In genomic region chr10:27819781-27820531, GRCh38 we compare ENCODE assay signal across 8 cellular contexts.
DNase-seq lines count a peak whose midpoint lies in the region; ATAC-seq, FAIRE-seq and TF ChIP-seq lines count a peak whose summit lies in the region.

No MANE protein-coding gene starts in this region.

- no peak overlapping the region for H3K4me2 ChIP-seq in IMR-90 (ENCODE audit: low read depth, low read length)

- no peak overlapping the region for H4K8ac ChIP-seq in IMR-90 (ENCODE audit: low read depth in 2 of 2, low read length in 2 of 2)

- H3K9ac ChIP-seq in IMR-90 (ENCODE audit: low read depth, low read length), result no peak overlapping the region

- H3K23ac ChIP-seq in IMR-90 (ENCODE audit: low read depth, low read length), result no peak overlapping the region

- POLR2A ChIA-PET in IMR-90 (lab: Charles Lee; ENCODE audit: unreplicated experiment), result interaction anchor here (0.7 kb wide), 1 partner anchor 143 kb away, joined by 5 read pairs; no protein-coding TSS in a partner anchor

- H3K27ac ChIP-seq in IMR-90 (ENCODE audit: insufficient read depth, low read length), result no peak overlapping the region

- intact Hi-C loops in IMR-90 (cut with micrococcal nuclease), result no loop called here

- no peak for TF ChIP-seq CTCF in IMR-90 (conservative IDR thresholded peaks at IDR 0.05; ENCODE audit: low read depth, low read length)

- no peaks in the 10 kb centered on the region for H3K79me1 ChIP-seq in IMR-90 (ENCODE audit: low read depth in 1 of 2, low read length in 2 of 2)

- no peak overlapping the region for H4K91ac ChIP-seq in IMR-90 (ENCODE audit: insufficient read depth, low read depth, low read length)

- H3K18ac ChIP-seq in IMR-90 (ENCODE audit: low read depth, low read length), result no peak overlapping the region

- no peak for FAIRE-seq in GM12891 (lab: Jason Lieb, UNC)

- no peak overlapping the region for H2AK5ac ChIP-seq in IMR-90 (ENCODE audit: low read depth, low read length)

- 81% methylated on average over 5 of the region's 9 CpGs; no CpG with 5 or more reads in 1 of the 2 experiments for WGBS in IMR-90 (ENCODE audit: extremely low coverage in 2 of 2, insufficient read length in 1 of 2), 2 experiments

- no peak overlapping the region for H3K14ac ChIP-seq in IMR-90 (replicated peaks; ENCODE audit: low read depth, low read length)

- no peaks in the 10 kb centered on the region for H3K36me3 ChIP-seq in IMR-90 (ENCODE audit: control insufficient read depth, insufficient read depth, low read length)

- H2BK15ac ChIP-seq in IMR-90 (ENCODE audit: low read depth, low read length), result no peak overlapping the region

- no TSS peak for BruUV-seq in IMR-90 (replicated peaks; lab: Mats Ljungman, UMichigan)

- DNase-seq in ACHN (peak; percentile 12), IMR-90 (peak; percentile 66), fibroblast of gingiva (ENCODE audit: low read depth) (peak; percentile 28), myocyte (ENCODE audit: low read depth) (peak; percentile 52), GM12891 (ENCODE audit: insufficient read length, low spot score) (no peak), islet precursor cell (no peak)

- H3K4me1 ChIP-seq in IMR-90 (ENCODE audit: control insufficient read depth, insufficient read depth, low read length), result peaks cover 2% of the 10 kb centered on the region

- no peak overlapping the region for H2BK20ac ChIP-seq in IMR-90 (ENCODE audit: low read depth, low read length)

- no peak overlapping the region for H3K4ac ChIP-seq in IMR-90 (ENCODE audit: low read depth, low read length)

- in situ Hi-C loops in ACHN (cut with HindIII; ENCODE audit: low pct_ligation_motif_present, low pct_unique_long_range_greater_than_20kb, low sequenced_read_pairs), result no loop called here
- in situ Hi-C loops in IMR-90 (cut with MboI; ENCODE audit: low sequenced_read_pairs), result no loop called here

- no peak overlapping the region for H4K5ac ChIP-seq in IMR-90 (ENCODE audit: low read depth, low read length)

- CTCF ChIA-PET in IMR-90 (lab: Yijun Ruan, JAX), result interaction anchor here (0.5 kb wide), 1 partner anchor 744 kb away, joined by 3 read pairs; no protein-coding TSS in a partner anchor

- H3K56ac ChIP-seq in IMR-90 (ENCODE audit: extremely low read depth, insufficient read depth, low read length), result no peak overlapping the region

- H4K20me1 ChIP-seq in IMR-90 (ENCODE audit: insufficient read depth, low read length), result no peaks in the 10 kb centered on the region

- TF ChIP-seq POLR2A in IMR-90 (IDR thresholded peaks at IDR 0.05; ENCODE audit: low read depth, low read length) (no peak), GM12891 (IDR thresholded peaks at IDR 0.05; ENCODE audit: low read depth, low read length) (no peak)

- H3K9me1 ChIP-seq in IMR-90 (ENCODE audit: insufficient read depth, low read length), result no peaks in the 10 kb centered on the region

- no peak overlapping the region for H3K4me3 ChIP-seq in IMR-90 (ENCODE audit: insufficient read depth, low read depth, low read length)

- no peak overlapping the region for H2BK5ac ChIP-seq in IMR-90 (ENCODE audit: low read depth, low read length, poor library complexity, severe bottlenecking)

- no peak overlapping the region for H2BK120ac ChIP-seq in IMR-90 (ENCODE audit: low read depth, low read length)

- no peak overlapping the region for H2AFZ ChIP-seq in IMR-90 (replicated peaks; ENCODE audit: low read length, poor library complexity)

- H2AK9ac ChIP-seq in IMR-90 (replicated peaks; ENCODE audit: low read depth, low read length, poor library complexity), result no peak overlapping the region

- H3K9me3 ChIP-seq in IMR-90 (ENCODE audit: control insufficient read depth, insufficient read depth, low read length), result peaks cover 2% of the 10 kb centered on the region; the same call in 1 of the 2 replicates

- dilution Hi-C loops in IMR-90 (cut with HindIII; ENCODE audit: low sequenced_read_pairs, unreplicated experiment), result no loop called here

- H3K27me3 ChIP-seq in IMR-90 (ENCODE audit: control insufficient read depth, insufficient read depth, low read length), result no peaks in the 10 kb centered on the region

- no peak for TF ChIP-seq RAD21 in IMR-90 (IDR thresholded peaks at IDR 0.05; ENCODE audit: low read length)

- ATAC-seq in IMR-90 (ENCODE audit: low read depth) (peak; percentile 86), HG03521 (IDR thresholded peaks at IDR 0.05; ENCODE audit: unreplicated experiment) (no peak), HG03457 (IDR thresholded peaks at IDR 0.05; ENCODE audit: unreplicated experiment) (no peak)

TF ChIP-seq in IMR-90, 13 proteins besides CTCF, POLR2A, EP300 and RAD21:
- peak; percentile 15; the same call in 1 of the 2 replicates for TF ChIP-seq FOS (IDR thresholded peaks at IDR 0.05; ENCODE audit: low read depth, low read length)
- no peak for TF ChIP-seq CHD1 (IDR thresholded peaks at IDR 0.05; ENCODE audit: low read depth, low read length)

TF ChIP-seq in GM12891, 5 proteins besides CTCF, POLR2A, EP300 and RAD21:
- no peak for TF ChIP-seq PAX5 (IDR thresholded peaks at IDR 0.05; ENCODE audit: insufficient read depth, low read length, severe bottlenecking)
- TF ChIP-seq SPI1 (IDR thresholded peaks at IDR 0.05; ENCODE audit: low read depth, low read length), result no peak
- no peak for TF ChIP-seq TAF1 (IDR thresholded peaks at IDR 0.05; ENCODE audit: low read depth, low read length)
- TF ChIP-seq POLR2AphosphoS5 (IDR thresholded peaks at IDR 0.05; ENCODE audit: low read depth, low read length), result no peak
- TF ChIP-seq POU2F2 (IDR thresholded peaks at IDR 0.05; ENCODE audit: low read depth, low read length), result no peak
TF ChIP-seq in GM12891: peak in this region for 0.

Comparison
In these comparisons a context has a peak if more than half of its experiments do, and no peak if none do; other contexts are left out.
1. DNase-seq: peak in ACHN (single experiment), IMR-90 (single experiment), fibroblast of gingiva (single experiment) and myocyte (single experiment); none in GM12891 (single experiment) and islet precursor cell (single experiment).